Comparison of ENCODE assay signal across 21 cellular contexts in the genomic region with DNA sequence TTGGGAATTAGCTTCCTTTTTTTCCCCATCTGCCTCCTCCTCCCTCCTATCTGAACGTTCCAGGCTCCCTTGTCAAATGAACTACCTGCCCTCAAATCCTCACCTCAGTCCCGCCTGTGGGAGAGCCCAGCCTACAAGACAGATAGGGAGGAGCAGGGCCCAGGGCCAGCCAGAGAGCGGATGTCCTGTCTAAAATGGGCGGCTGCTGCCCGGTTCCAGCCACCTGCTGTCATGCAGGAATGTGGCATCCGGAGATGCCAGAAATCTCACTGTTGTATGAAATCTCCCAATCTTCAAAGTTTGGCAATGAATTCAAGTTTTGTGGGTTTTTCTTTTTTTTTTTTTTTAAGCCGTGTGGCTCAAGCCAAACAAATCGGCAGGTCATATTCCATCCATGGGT.
"Had no signal": no experiment of that assay in that cellular context is flagged by ENCODE, and none has a peak within 500 bp of the region (broad histone marks: within the 10 kb centered on the region; RNA-seq: fewer than 3 reads in every experiment).

No MANE protein-coding gene starts in this region.

- ATAC-seq: activated T-cell treated with anti-CD3 and anti-CD28 coated beads, Interleukin-2, amount 50 U/mL, for 4 hours; effector memory CD8-positive, alpha-beta T cell; esophagus mucosa; left ventricle myocardium superior; SK-N-SH treated with all-trans-retinoic acid at 6 μM for 48 hours had no signal

- H3K9me3 ChIP-seq: colonic mucosa, testis had no signal

- H3K4me3 ChIP-seq: colonic mucosa, dorsolateral prefrontal cortex, testis had no signal

- H3K27me3 ChIP-seq: colonic mucosa, testis had no signal

- H3K4me1 ChIP-seq: colonic mucosa, parathyroid adenoma had no signal

- DNase-seq: activated CD4-positive, alpha-beta T cell treated with anti-CD3 and anti-CD28 coated beads for 1 hour; activated CD8-positive, alpha-beta memory T cell treated with anti-CD3 and anti-CD28 coated beads, Interleukin-2, amount 50 U/mL, for 48 hours; activated naive CD4-positive, alpha-beta T cell treated with anti-CD3 and anti-CD28 coated beads, Interleukin-2, amount 50 U/mL, for 16 hours; activated T-cell treated with anti-CD3 and anti-CD28 coated beads, Interleukin-2, amount 50 U/mL, for 4 hours; central memory CD4-positive, alpha-beta T cell; colonic mucosa; effector memory CD8-positive, alpha-beta T cell; foreskin melanocyte; glutamatergic neuron; hippocampal formation; left ventricle myocardium superior; nephron progenitor cell; nucleus accumbens; stimulated activated CD4-positive, alpha-beta T cell treated with anti-CD3 and anti-CD28 coated beads, Interleukin-4, amount 100 ng/mL, for 1 hour; stimulated activated naive CD4-positive, alpha-beta T cell; testis; WERI-Rb-1 had no signal

- H3K27ac ChIP-seq: colonic mucosa, dorsolateral prefrontal cortex, parathyroid adenoma, testis, WERI-Rb-1 had no signal

- H3K36me3 ChIP-seq: colonic mucosa, WERI-Rb-1 had no signal
